In genomic region chr1:207335695-207336363, GRCh38 we compare ENCODE assay signal across 9 cellular contexts. TPM values are rescaled to one million over a fixed set of nuclear protein-coding genes. Genes with fewer than 3 reads are reported as not detected.
DNase-seq lines count a peak whose midpoint lies in the region; ATAC-seq, FAIRE-seq and TF ChIP-seq lines count a peak whose summit lies in the region.
"Had no signal": no experiment of that assay in that cellular context is flagged by ENCODE, and none has a peak within 500 bp of the region (broad histone marks: within the 10 kb centered on the region; RNA-seq: fewer than 3 reads in every experiment).

No MANE protein-coding gene starts in this region.

- TF ChIP-seq POLR2A in GM12892 (IDR thresholded peaks at IDR 0.05; ENCODE audit: low read depth, low read length): no peak
- no peak for TF ChIP-seq POLR2A in spleen (IDR thresholded peaks at IDR 0.05)

- DNase-seq in GM12892 (ENCODE audit: insufficient read length): no peak
- DNase-seq in cardiac fibroblast (ENCODE audit: low read depth in 2 of 2): peak in 1 of 2 donors; percentile 66
- no peak for DNase-seq in spleen
- DNase-seq in NCI-H1417 treated with DMSO at 0.1 percent for 48 hours (lab: John Stamatoyannopoulos, UW): no peak
- no peak for DNase-seq in dorsolateral prefrontal cortex
- DNase-seq in HuH-7 (ENCODE audit: low spot score): no peak

- peaks cover 41 to 61% (median 51%) of the 10 kb centered on the region in 3 donors for H3K4me1 Mint-ChIP-seq in IgD-negative memory B cell

- intact Hi-C loops in spleen (cut with DNase I; ENCODE audit: low total_unique reads) (no loop called here), dorsolateral prefrontal cortex (cut with DNase I) (no loop called here)

- peaks cover 27% of the 10 kb centered on the region for H3K36me3 Mint-ChIP-seq in IgD-negative memory B cell

- H3K27me3 ChIP-seq in spleen (replicated peaks in 1 of 7): no peaks in the 10 kb centered on the region
- no peaks in the 10 kb centered on the region for H3K27me3 ChIP-seq in dorsolateral prefrontal cortex

- H3K27me3 Mint-ChIP-seq in IgD-negative memory B cell: no peaks in the 10 kb centered on the region

- peaks cover 13 to 83% (median 64%) of the 10 kb centered on the region in 6 donors for H3K4me1 ChIP-seq in spleen

- peak; percentile 87 for FAIRE-seq in GM12892 (lab: Jason Lieb, UNC)

- TF ChIP-seq CTCF in cardiac fibroblast (IDR thresholded peaks at IDR 0.05; ENCODE audit: low read depth, low read length) (peak; percentile 3), spleen (IDR thresholded peaks at IDR 0.05 in 8 of 11, conservative IDR thresholded peaks at IDR 0.05 in 3 of 11) (peak in 6 of 11 experiments; percentile 10 to 41 (median 24)), dorsolateral prefrontal cortex (IDR thresholded peaks at IDR 0.05 in 54 of 56, conservative IDR thresholded peaks at IDR 0.05 in 2 of 56; ENCODE audit: low read depth in 1 of 56, partially characterized antibody in 56 of 56) (no peak)

- H3K27ac Mint-ChIP-seq in IgD-negative memory B cell: peak overlapping the region; percentile 95 to 99 (median 98)

- peak overlapping the region; percentile 62 to 92 (median 76) for H3K4me3 Mint-ChIP-seq in IgD-negative memory B cell

- peaks cover 3 to 89% (median 55%) of the 10 kb centered on the region in 6 donors for H3K36me3 ChIP-seq in spleen

- peaks cover 0 to 15% (median 8%) of the 10 kb centered on the region in 8 donors for H3K9me3 ChIP-seq in spleen

- peak; percentile 68 for ATAC-seq in GM21526 (IDR thresholded peaks at IDR 0.05; ENCODE audit: low FRiP score, unreplicated experiment)
- ATAC-seq: Panc1 had no signal

- peaks cover 3 to 5% (median 4%) of the 10 kb centered on the region in 3 donors for H3K9me3 Mint-ChIP-seq in IgD-negative memory B cell

- H3K4me3 ChIP-seq in cardiac fibroblast (replicated peaks in 1 of 2; ENCODE audit: low read depth in 2 of 2, low read length in 2 of 2) (no peak overlapping the region), spleen (peak overlapping the region in 1 of 8 donors; percentile 54), dorsolateral prefrontal cortex (no peak overlapping the region)

- H3K27ac ChIP-seq in spleen: peak overlapping the region; percentile 66 to 89 (median 84)
- peak overlapping the region in 28 of 59 donors; percentile 1 to 64 (median 33) for H3K27ac ChIP-seq in dorsolateral prefrontal cortex

- 30 to 43% (median 39%) methylated on average over 6 of the region's 6 CpGs for WGBS in spleen, 5 donors

RNA-seq across cellular contexts. Expression of gene CD55, which starts 14.4 kb away (rescaled TPM):
- 20.9 TPM for polyA plus RNA-seq in GM12892 (2012; ENCODE audit: missing spikeins)
- polyA plus RNA-seq in IgD-negative memory B cell (111 TPM), spleen (10 to 100 TPM; 28.5 to 41.1 (median 28.5) TPM)
- total RNA-seq in spleen (100 to 1,000 TPM in 5 of 7 donors, 10 to 100 TPM in 2; 97.0 to 229 (median 116) TPM), dorsolateral prefrontal cortex (10 to 100 TPM; 11.7 to 83.5 (median 35.7) TPM)

Comparison
In these comparisons a context has a peak if more than half of its experiments do, and no peak if none do; other contexts are left out.
1. CTCF ChIP-seq: peak in cardiac fibroblast (single experiment) and spleen (6 of 11); none in dorsolateral prefrontal cortex (0 of 56).